Comparison of ENCODE assay signal across 16 cellular contexts in genomic region chr11:19935507-19935906, GRCh38.
DNase-seq lines count a peak whose midpoint lies in the region; ATAC-seq, FAIRE-seq and TF ChIP-seq lines count a peak whose summit lies in the region.
"Had no signal": no experiment of that assay in that cellular context is flagged by ENCODE, and none has a peak within 500 bp of the region (broad histone marks: within the 10 kb centered on the region; RNA-seq: fewer than 3 reads in every experiment).

No MANE protein-coding gene starts in this region.

- H3K36me3 Mint-ChIP-seq in CD4-positive, alpha-beta T cell (ENCODE audit: low read depth), result no peaks in the 10 kb centered on the region
- H3K36me3 Mint-ChIP-seq: activated naive CD4-positive, alpha-beta T cell treated with anti-CD3 and anti-CD28 coated beads, Interleukin-2, amount 50 U/mL, for 72 hours had no signal

- no peaks in the 10 kb centered on the region for H3K27me3 Mint-ChIP-seq in CD4-positive, alpha-beta T cell

- H3K4me1 ChIP-seq in adrenal gland (replicated peaks in 1 of 2), result no peaks in the 10 kb centered on the region

- no peaks in the 10 kb centered on the region for H3K4me1 Mint-ChIP-seq in CD4-positive, alpha-beta T cell (ENCODE audit: low read depth)

- ATAC-seq in GM19035 (IDR thresholded peaks at IDR 0.05; ENCODE audit: unreplicated experiment), result no peak
- no peak for ATAC-seq in CD4-positive, alpha-beta T cell (ENCODE audit: poor library complexity)
- ATAC-seq: activated naive CD4-positive, alpha-beta T cell treated with anti-CD3 and anti-CD28 coated beads, Interleukin-2, amount 50 U/mL, for 72 hours; left colon had no signal

- H3K9me3 Mint-ChIP-seq in CD4-positive, alpha-beta T cell, result no peaks in the 10 kb centered on the region
- H3K9me3 Mint-ChIP-seq: activated naive CD4-positive, alpha-beta T cell treated with anti-CD3 and anti-CD28 coated beads, Interleukin-2, amount 50 U/mL, for 72 hours had no signal

- intact Hi-C loops in CD4-positive, alpha-beta T cell (cut with DNase I, micrococcal nuclease), result no loop called here
- intact Hi-C loops in adrenal gland (cut with DNase I), result no loop called here

- H3K9me3 ChIP-seq in CD4-positive, alpha-beta T cell (ENCODE audit: control insufficient read depth, low read length), result no peaks in the 10 kb centered on the region
- H3K9me3 ChIP-seq in adrenal gland (replicated peaks in 1 of 3), result no peaks in the 10 kb centered on the region
- H3K9me3 ChIP-seq: ovary, transverse colon had no signal

- TF ChIP-seq CTCF in CD4-positive, alpha-beta T cell (IDR thresholded peaks at IDR 0.05), result no peak
- TF ChIP-seq CTCF in adrenal gland (IDR thresholded peaks at IDR 0.05), result no peak

- WGBS in adrenal gland, 4 donors, result 72 to 79% (median 74%) methylated on average over 4 of the region's 4 CpGs

- TF ChIP-seq POLR2A in adrenal gland (IDR thresholded peaks at IDR 0.05), result no peak

- peak; percentile 86 for DNase-seq in AG08395 (ENCODE audit: low spot score)
- DNase-seq in HTR-8/SVneo (ENCODE audit: insufficient read length, low spot score), result peak; percentile 39
- DNase-seq in astrocyte of the hippocampus (ENCODE audit: low read depth, low spot score), result peak; percentile 93
- peak; percentile 60 for DNase-seq in kidney glomerular epithelial cell (lab: John Stamatoyannopoulos, UW)
- no peak for DNase-seq in HuH-7.5 (ENCODE audit: low spot score)
- no peak for DNase-seq in CD4-positive, alpha-beta T cell
- no peak for DNase-seq in adrenal gland
- DNase-seq: left colon, NCI-H2107, SIG-M5, transverse colon had no signal

- H3K4me3 Mint-ChIP-seq in CD4-positive, alpha-beta T cell, result no peak overlapping the region
- H3K4me3 Mint-ChIP-seq: B cell had no signal

- no peak overlapping the region for H3K27ac Mint-ChIP-seq in CD4-positive, alpha-beta T cell
- H3K27ac Mint-ChIP-seq: activated naive CD4-positive, alpha-beta T cell treated with anti-CD3 and anti-CD28 coated beads, Interleukin-2, amount 50 U/mL, for 72 hours; B cell had no signal

- POLR2A ChIA-PET in CD4-positive, alpha-beta T cell (lab: Charles Lee), result no interaction called here

- H3K4me3 ChIP-seq in adrenal gland, result no peak overlapping the region
- H3K4me3 ChIP-seq: ovary, transverse colon had no signal

- CTCF ChIA-PET in CD4-positive, alpha-beta T cell (lab: Charles Lee), result interaction anchor here (1.1 kb wide), 1 partner anchor 403 kb away, joined by 3 read pairs; no protein-coding TSS in a partner anchor

- H3K36me3 ChIP-seq in adrenal gland (replicated peaks in 1 of 2), result no peaks in the 10 kb centered on the region
- H3K36me3 ChIP-seq: ovary, transverse colon had no signal

- no peaks in the 10 kb centered on the region for H3K27me3 ChIP-seq in CD4-positive, alpha-beta T cell (ENCODE audit: control insufficient read depth, insufficient read depth, low read length)
- H3K27me3 ChIP-seq in adrenal gland, result no peaks in the 10 kb centered on the region
- H3K27me3 ChIP-seq: ovary, transverse colon had no signal

- H3K27ac ChIP-seq in CD4-positive, alpha-beta T cell (ENCODE audit: low read depth, low read length), result no peak overlapping the region
- no peak overlapping the region for H3K27ac ChIP-seq in adrenal gland
- H3K27ac ChIP-seq: epithelial cell of prostate, ovary, transverse colon had no signal

- peak; percentile 28 for FAIRE-seq in HTR-8/SVneo (lab: Jason Lieb, UNC)

Comparison
In these comparisons a context has a peak if more than half of its experiments do, and no peak if none do; other contexts are left out.
1. DNase-seq: peak in AG08395 (single experiment), HTR-8/SVneo (single experiment), astrocyte of the hippocampus (single experiment) and kidney glomerular epithelial cell (single experiment); none in HuH-7.5 (single experiment), CD4-positive, alpha-beta T cell (0 of 10) and adrenal gland (0 of 7).